In the genomic region with DNA sequence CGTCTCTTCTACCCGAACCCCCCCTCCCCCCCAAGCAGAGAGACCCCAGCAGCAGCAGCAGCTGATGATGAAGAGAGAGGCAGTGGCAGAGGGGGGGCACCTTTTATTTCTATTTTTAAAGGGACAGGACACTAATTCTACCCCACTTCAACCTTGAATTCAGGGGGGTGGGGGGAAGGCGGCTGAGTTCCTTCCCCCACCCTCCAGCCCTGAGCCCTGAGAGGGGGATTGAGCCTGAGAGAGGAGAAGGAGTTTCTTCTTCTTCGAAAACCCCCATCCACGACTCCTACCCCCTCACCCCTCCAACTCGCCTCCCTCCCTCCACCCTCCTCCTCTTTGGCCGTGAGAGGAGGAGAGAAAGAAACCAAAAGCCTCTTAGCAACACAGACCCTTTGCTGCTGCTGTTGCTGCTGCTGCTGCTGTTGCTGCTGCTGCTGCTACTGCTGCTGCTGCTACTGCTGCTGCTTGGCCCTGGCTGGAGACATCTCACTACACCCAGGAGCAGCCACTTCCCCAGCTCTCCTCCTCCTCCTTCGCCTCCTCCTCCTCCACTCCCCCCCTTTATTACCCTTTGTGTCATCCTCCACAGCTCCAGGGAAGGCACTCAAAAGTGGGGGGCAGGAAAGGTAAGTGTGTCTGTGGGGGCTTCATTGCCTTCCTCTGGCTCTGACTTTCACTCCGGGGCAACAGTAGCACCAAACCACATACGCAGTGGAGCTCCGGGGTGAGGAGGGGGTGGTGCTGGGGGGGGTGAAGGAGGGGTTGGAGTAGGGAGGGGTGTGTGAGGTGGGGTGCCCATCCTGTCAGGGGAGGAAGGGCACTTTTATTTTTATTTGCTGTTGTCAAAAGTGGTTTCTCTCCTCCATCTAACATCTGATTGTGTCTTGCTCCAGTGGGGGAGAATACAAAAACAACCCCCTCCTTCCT, we compare ENCODE assay signal across 8 cellular contexts.
A peak's percentile ranks its signal among the peaks of the same experiment; 100 is the strongest.
DNase-seq lines count a peak whose midpoint lies in the region; ATAC-seq, FAIRE-seq and TF ChIP-seq lines count a peak whose summit lies in the region.

A gene (plus strand): TSS at position 33 of the 927 bp plus-strand sequence.

- H3K9me3 ChIP-seq in OCI-LY1 (ENCODE audit: low read length) (no peaks in the 10 kb centered on the region), parathyroid adenoma (ENCODE audit: control insufficient read depth, low read length) (no peaks in the 10 kb centered on the region)

- H3K9ac ChIP-seq in OCI-LY1 (ENCODE audit: low read length) (peak within 1 kb of the TSS; percentile 94), parathyroid adenoma (peak within 1 kb of the TSS; percentile 82)

- TF ChIP-seq CTCF in OCI-LY1 (IDR thresholded peaks at IDR 0.05; ENCODE audit: low read length) (no peak), parathyroid adenoma (IDR thresholded peaks at IDR 0.05) (no peak)

- H3K4me2 ChIP-seq in OCI-LY1 (ENCODE audit: low read length) (peak within 1 kb of the TSS; percentile 96), parathyroid adenoma (ENCODE audit: low read length) (peak within 1 kb of the TSS; percentile 80)

- H3K4me1 ChIP-seq in OCI-LY1 (ENCODE audit: insufficient read depth, low read length, severe bottlenecking) (peaks cover 49% of the 10 kb centered on the region), parathyroid adenoma (peaks cover 7% of the 10 kb centered on the region)

- no peaks in the 10 kb centered on the region for H3F3A ChIP-seq in OCI-LY1 (ENCODE audit: insufficient read depth, low read length)

- H3K79me2 ChIP-seq in OCI-LY1 (ENCODE audit: insufficient read depth, low read length): peaks cover 89% of the 10 kb centered on the region
- peaks cover 13% of the 10 kb centered on the region for H3K79me2 ChIP-seq in parathyroid adenoma

- H3K27me3 ChIP-seq in OCI-LY1 (ENCODE audit: insufficient read depth, low read length) (no peaks in the 10 kb centered on the region), parathyroid adenoma (ENCODE audit: control insufficient read depth, insufficient read depth, low read length) (no peaks in the 10 kb centered on the region)

- 0 out of 2 replicates have a peak, but pooled peaks cover 7% of the 10 kb centered on the region for H3K36me3 ChIP-seq in OCI-LY1 (ENCODE audit: insufficient read depth, low read length)
- H3K36me3 ChIP-seq in parathyroid adenoma (ENCODE audit: control insufficient read depth, insufficient read depth, low read length): no peaks in the 10 kb centered on the region

- FAIRE-seq in HTR-8/SVneo (lab: Jason Lieb, UNC): no peak

- intact Hi-C loops in head of caudate nucleus (cut with DNase I): loop anchor here (10.0 kb wide), 1 partner anchor 177 kb away; a partner anchor contains a TSS

- peak within 1 kb of the TSS; percentile 86 for H3K27ac ChIP-seq in OCI-LY1 (ENCODE audit: low read depth, low read length, poor library complexity, severe bottlenecking)
- peak within 1 kb of the TSS; percentile 94 for H3K27ac ChIP-seq in parathyroid adenoma

- H3K4me3 ChIP-seq in OCI-LY1 (ENCODE audit: low read depth, low read length, poor library complexity, severe bottlenecking) (peak within 1 kb of the TSS; percentile 78), parathyroid adenoma (ENCODE audit: low read depth, low read length) (peak within 1 kb of the TSS; percentile 93)

- H2AFZ ChIP-seq in OCI-LY1 (ENCODE audit: low read length) (no peak within 1 kb of the TSS), parathyroid adenoma (peak within 1 kb of the TSS; percentile 93)

- no peaks in the 10 kb centered on the region for H3K9me2 ChIP-seq in OCI-LY1 (ENCODE audit: low read depth, low read length)

- ATAC-seq in GM18861 (IDR thresholded peaks at IDR 0.05; ENCODE audit: unreplicated experiment) (peak; percentile 28), HG03066 (IDR thresholded peaks at IDR 0.05; ENCODE audit: low read depth, unreplicated experiment) (peak; percentile 35)

- DNase-seq in Ammon's horn (ENCODE audit: low spot score): peak; percentile 62
- DNase-seq in activated naive CD4-positive, alpha-beta T cell treated with anti-CD3 and anti-CD28 coated beads, Interleukin-2, amount 50 U/mL, for 16 hours: peak; percentile 64
- peak in 37 of 42 donors; percentile 9 to 72 (median 36) for DNase-seq in head of caudate nucleus
- no peak for DNase-seq in HTR-8/SVneo (ENCODE audit: insufficient read length, low spot score)

- no peaks in the 10 kb centered on the region for H4K20me1 ChIP-seq in OCI-LY1 (ENCODE audit: insufficient read depth, low read length)
